21 cellular contexts compared by ENCODE assay signal in genomic region chr9:21747171-21747570, GRCh38. TPM values are rescaled to one million over a fixed set of nuclear protein-coding genes. Genes with fewer than 3 reads are reported as not detected.
DNase-seq lines count a peak whose midpoint lies in the region; FAIRE-seq and TF ChIP-seq lines count a peak whose summit lies in the region.
"Had no signal": no experiment of that assay in that cellular context is flagged by ENCODE, and none has a peak within 500 bp of the region (broad histone marks: within the 10 kb centered on the region; RNA-seq: fewer than 3 reads in every experiment).

No MANE protein-coding gene starts in this region.

- H3K36me3 Mint-ChIP-seq in astrocyte (ENCODE audit: low read depth, unreplicated experiment) = no peaks in the 10 kb centered on the region
- H3K36me3 Mint-ChIP-seq: activated naive CD8-positive, alpha-beta T cell treated with anti-CD3 and anti-CD28 coated beads, Interleukin-2, amount 10 ng/mL, durations not matched to agents 7 days and 5 days; IgD-negative memory B cell had no signal

- H3K4me1 ChIP-seq in astrocyte (ENCODE audit: insufficient read depth, low read length) = no peaks in the 10 kb centered on the region
- H3K4me1 ChIP-seq in osteoblast (ENCODE audit: insufficient read depth, low read length) = peaks cover 8% of the 10 kb centered on the region
- H3K4me1 ChIP-seq: Caco-2, left ventricle myocardium inferior, right lobe of liver had no signal

- H3K9me3 Mint-ChIP-seq in astrocyte (ENCODE audit: unreplicated experiment) = peaks cover 2% of the 10 kb centered on the region
- H3K9me3 Mint-ChIP-seq: activated naive CD8-positive, alpha-beta T cell treated with anti-CD3 and anti-CD28 coated beads, Interleukin-2, amount 10 ng/mL, durations not matched to agents 7 days and 5 days had no signal

- no peak overlapping the region for H3K4me3 Mint-ChIP-seq in astrocyte (ENCODE audit: unreplicated experiment)
- H3K4me3 Mint-ChIP-seq: activated naive CD8-positive, alpha-beta T cell treated with anti-CD3 and anti-CD28 coated beads, Interleukin-2, amount 10 ng/mL, durations not matched to agents 7 days and 5 days; IgD-negative memory B cell had no signal

- H3K9me3 ChIP-seq in astrocyte (ENCODE audit: insufficient read depth, low read depth, low read length) (no peaks in the 10 kb centered on the region), osteoblast (ENCODE audit: low read depth, low read length) (no peaks in the 10 kb centered on the region)
- H3K9me3 ChIP-seq: Caco-2, left ventricle myocardium inferior, right lobe of liver had no signal

- H3K4me2 ChIP-seq in astrocyte (ENCODE audit: low read length) (no peak overlapping the region), osteoblast (ENCODE audit: insufficient read depth, low read length) (no peak overlapping the region)

- H3K36me3 ChIP-seq in astrocyte (ENCODE audit: insufficient read depth, low read length) (no peaks in the 10 kb centered on the region), osteoblast (ENCODE audit: insufficient read depth, low read length) (no peaks in the 10 kb centered on the region)
- H3K36me3 ChIP-seq: left ventricle myocardium inferior, right lobe of liver had no signal

- no peak overlapping the region for H3K27ac Mint-ChIP-seq in astrocyte (ENCODE audit: unreplicated experiment)
- H3K27ac Mint-ChIP-seq: activated naive CD8-positive, alpha-beta T cell treated with anti-CD3 and anti-CD28 coated beads, Interleukin-2, amount 10 ng/mL, durations not matched to agents 7 days and 5 days; IgD-negative memory B cell had no signal

- FAIRE-seq in astrocyte (lab: Jason Lieb, UNC) (peak; percentile 17), H54 (lab: Jason Lieb, UNC) (no peak)
- FAIRE-seq: GM12878, urothelium cell line had no signal

- peaks cover 3% of the 10 kb centered on the region for H3K4me1 Mint-ChIP-seq in astrocyte (ENCODE audit: low read depth, unreplicated experiment)
- H3K4me1 Mint-ChIP-seq: activated naive CD8-positive, alpha-beta T cell treated with anti-CD3 and anti-CD28 coated beads, Interleukin-2, amount 10 ng/mL, durations not matched to agents 7 days and 5 days; IgD-negative memory B cell had no signal

- H2AFZ ChIP-seq in astrocyte (ENCODE audit: low read depth, low read length) (no peak overlapping the region), osteoblast (ENCODE audit: low read length) (no peak overlapping the region)

- H3K27me3 ChIP-seq in astrocyte (ENCODE audit: insufficient read depth, low read length) = no peaks in the 10 kb centered on the region
- no peaks in the 10 kb centered on the region for H3K27me3 ChIP-seq in osteoblast (ENCODE audit: insufficient read depth, low read length)
- H3K27me3 ChIP-seq: right lobe of liver had no signal

- DNase-seq in AG08395 (ENCODE audit: low spot score) = peak; percentile 40
- peak; percentile 65 for DNase-seq in HT1080 (ENCODE audit: low read depth)
- DNase-seq in astrocyte (ENCODE audit: low read depth) = peak; percentile 59
- DNase-seq in fibroblast of the conjunctiva (ENCODE audit: low read depth) = peak; percentile 73
- no peak for DNase-seq in osteoblast (ENCODE audit: insufficient read length, low spot score, missing footprints)
- DNase-seq in H54 (ENCODE audit: insufficient read length, low spot score) = no peak
- DNase-seq in NCI-H774 (lab: John Stamatoyannopoulos, UW) = no peak
- no peak for DNase-seq in GM20000 (ENCODE audit: low spot score)
- DNase-seq: activated CD4-positive, alpha-beta T cell treated with anti-CD3 and anti-CD28 coated beads, Interleukin-2, amount 50 U/mL, for 48 hours; activated naive CD8-positive, alpha-beta T cell treated with anti-CD3 and anti-CD28 coated beads, Interleukin-2, amount 10 ng/mL, durations not matched to agents 7 days and 5 days; activated T-cell treated with anti-CD3 and anti-CD28 coated beads, Interleukin-2, amount 50 U/mL, for 1 hour; Caco-2; central memory CD4-positive, alpha-beta T cell; effector memory CD4-positive, alpha-beta T cell; left ventricle myocardium inferior; NCI-H1048; NCI-H2171; right lobe of liver had no signal

- no peak overlapping the region for H3K9ac ChIP-seq in astrocyte (ENCODE audit: low read length)

- TF ChIP-seq CTCF in astrocyte (IDR thresholded peaks at IDR 0.05; ENCODE audit: insufficient read depth, low read depth, low read length) (no peak), osteoblast (IDR thresholded peaks at IDR 0.05; ENCODE audit: extremely low read depth, low read depth, low read length) (no peak), GM20000 (IDR thresholded peaks at IDR 0.05; ENCODE audit: extremely low read depth, missing control alignments) (no peak)

- no peak overlapping the region for H3K27ac ChIP-seq in astrocyte (ENCODE audit: low read depth, low read length)
- no peak overlapping the region for H3K27ac ChIP-seq in osteoblast (ENCODE audit: low read depth, low read length)
- H3K27ac ChIP-seq: left ventricle myocardium inferior, right lobe of liver had no signal

- H3K27me3 Mint-ChIP-seq in astrocyte (ENCODE audit: low read depth, unreplicated experiment) = peaks cover 40% of the 10 kb centered on the region

- no peaks in the 10 kb centered on the region for H4K20me1 ChIP-seq in astrocyte (ENCODE audit: insufficient read depth, low read length)
- H4K20me1 ChIP-seq in osteoblast (ENCODE audit: insufficient read depth, low read length) = no peaks in the 10 kb centered on the region

- no peak for TF ChIP-seq POLR2A in H54 (IDR thresholded peaks at IDR 0.05; ENCODE audit: low read depth, low read length)

- H3K4me3 ChIP-seq in astrocyte (ENCODE audit: insufficient read depth, low read depth, low read length) (no peak overlapping the region), osteoblast (ENCODE audit: insufficient read depth, low read length) (no peak overlapping the region)
- H3K4me3 ChIP-seq: GM12878, left ventricle myocardium inferior, right lobe of liver had no signal

- H3K79me2 ChIP-seq in astrocyte (ENCODE audit: insufficient read depth, low read length) = no peaks in the 10 kb centered on the region
- no peaks in the 10 kb centered on the region for H3K79me2 ChIP-seq in osteoblast (ENCODE audit: insufficient read depth, low read length)

RNA-seq across cellular contexts. Expression of gene MTAP, which starts 55.3 kb away (rescaled TPM):
- total RNA-seq in HT1080 (2014; rRNA removed; shearing (Covaris generic)) = 1.8 and 1.9 TPM in 2 replicates
- polyA plus RNA-seq in HT1080 (2015; cell fraction: cytosol; rRNA removed) = 0.14 TPM in 1 of 2 replicates, not detected in the other
- 0.25 and 1.5 TPM in 2 replicates for polyA plus RNA-seq in HT1080 (2015; cell fraction: nucleus; rRNA removed)
- total RNA-seq in astrocyte = 43.8 and 56.1 TPM in 2 replicates
- 30.4 and 35.9 TPM in 2 replicates for total RNA-seq in osteoblast

Comparison
In these comparisons a context has a peak if more than half of its experiments do, and no peak if none do; other contexts are left out.
1. DNase-seq: peak in AG08395 (single experiment), HT1080 (single experiment), astrocyte (single experiment) and fibroblast of the conjunctiva (single experiment); none in osteoblast (single experiment), H54 (single experiment), NCI-H774 (single experiment) and GM20000 (single experiment).
2. RNA of gene MTAP, which starts 55.3 kb away (total RNA-seq): 43.8 to 56.1 TPM in astrocyte and 30.4 to 35.9 TPM in osteoblast; 1.8 to 1.9 TPM in HT1080; every median in the first group is over 10 times any median in the second.